26 cellular contexts compared by ENCODE assay signal in the genomic region with DNA sequence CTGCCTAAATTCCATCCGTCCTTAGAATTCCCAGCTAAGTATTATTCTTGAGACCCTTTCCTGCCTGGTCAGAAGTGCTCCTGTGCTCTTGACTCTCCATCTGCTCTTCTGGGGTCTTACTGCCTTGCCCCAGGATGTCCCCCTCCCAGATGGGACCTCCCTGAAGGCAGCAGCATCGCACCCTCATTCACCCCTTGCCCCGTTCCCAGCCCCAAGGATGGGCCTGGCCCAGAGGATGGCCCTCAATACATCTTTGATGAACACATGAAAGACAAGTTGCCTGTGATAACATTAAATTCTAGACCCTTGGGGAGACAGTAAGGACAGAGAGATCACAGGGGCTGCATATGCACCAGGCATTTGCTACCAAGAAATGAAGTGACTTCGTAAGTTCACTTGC.
"Had no signal": no experiment of that assay in that cellular context is flagged by ENCODE, and none has a peak within 500 bp of the region (broad histone marks: within the 10 kb centered on the region; RNA-seq: fewer than 3 reads in every experiment).

No MANE protein-coding gene starts in this region.

- H3K4me1 ChIP-seq: left lung, right lobe of liver had no signal

- H3K9me3 Mint-ChIP-seq: central memory CD8-positive, alpha-beta T cell; effector memory CD8-positive, alpha-beta T cell had no signal

- DNase-seq: cortex of kidney; effector memory CD8-positive, alpha-beta T cell; erythroblast; esophagus squamous epithelium; foreskin melanocyte; glutamatergic neuron; heart right ventricle; hippocampal formation; left cardiac atrium; left lung; mammary epithelial cell; naive thymus-derived CD8-positive, alpha-beta T cell; ovary; retina; right lobe of liver; small intestine; stimulated activated CD4-positive, alpha-beta T cell treated with anti-CD3 and anti-CD28 coated beads, Interleukin-12 subunit alpha, Interleukin-12 subunit beta, amount 100 ng/mL, for 4 hours; stimulated activated CD4-positive, alpha-beta T cell treated with anti-CD3 and anti-CD28 coated beads, Interleukin-1b, Interleukin-23, amount 100 ng/mL, for 48 hours; stimulated activated CD4-positive, alpha-beta T cell treated with anti-CD3 and anti-CD28 coated beads, Interleukin-4, amount 100 ng/mL, for 1 hour; stimulated activated CD8-positive, alpha-beta memory T cell treated with anti-CD3 and anti-CD28 coated beads, Interleukin-4, amount 100 ng/mL, for 48 hours; stimulated activated naive CD4-positive, alpha-beta T cell; stomach had no signal

- H3K9me3 ChIP-seq: left lung, right lobe of liver, vagina had no signal

- ATAC-seq: effector memory CD8-positive, alpha-beta T cell; left cardiac atrium; left lung; naive thymus-derived CD8-positive, alpha-beta T cell had no signal

- H3K27me3 ChIP-seq: esophagus squamous epithelium, left lung, ovary, right lobe of liver, stomach, tibial nerve, vagina had no signal

- H3K27ac ChIP-seq: left lung, ovary, right lobe of liver, stomach, vagina had no signal

- H3K27ac Mint-ChIP-seq: effector memory CD8-positive, alpha-beta T cell; naive thymus-derived CD8-positive, alpha-beta T cell had no signal

- H3K4me3 ChIP-seq: esophagus squamous epithelium, heart right ventricle, left lung, ovary, right lobe of liver, stomach, tibial nerve, vagina had no signal

- H3K4me1 Mint-ChIP-seq: central memory CD8-positive, alpha-beta T cell; naive thymus-derived CD8-positive, alpha-beta T cell had no signal

- H3K36me3 ChIP-seq: esophagus squamous epithelium, heart right ventricle, left lung, ovary, right lobe of liver, stomach, tibial nerve, vagina had no signal

- H3K4me3 Mint-ChIP-seq: central memory CD8-positive, alpha-beta T cell; effector memory CD8-positive, alpha-beta T cell; naive thymus-derived CD8-positive, alpha-beta T cell; neural crest cell had no signal
